1 cellular context compared by ENCODE assay signal in genomic region chr5:97553829-97554452, GRCh38.
A peak's percentile ranks its signal among the peaks of the same experiment; 100 is the strongest.
TF ChIP-seq lines count a peak whose summit lies in the region.

No MANE protein-coding gene starts in this region.

TF ChIP-seq in SK-N-SH, 30 proteins besides CTCF, POLR2A, EP300 and RAD21 (continued from another document):
- TF ChIP-seq MAX (IDR thresholded peaks at IDR 0.05; ENCODE audit: low read depth), result no peak
- peak; percentile 8; the same call in 1 of the 2 replicates for TF ChIP-seq FOSL2 (IDR thresholded peaks at IDR 0.05; ENCODE audit: borderline replicate concordance, low read depth)
- TF ChIP-seq IRF3 (IDR thresholded peaks at IDR 0.05; ENCODE audit: low read depth, low read length), result no peak
- no peak for TF ChIP-seq RXRA (IDR thresholded peaks at IDR 0.05; ENCODE audit: borderline replicate concordance, low read depth)
- no peak for TF ChIP-seq GATA2 (CRISPR knock-in tag; IDR thresholded peaks at IDR 0.05)
- no peak for TF ChIP-seq GABPA (IDR thresholded peaks at IDR 0.05; ENCODE audit: low read depth)
- TF ChIP-seq JUND (IDR thresholded peaks at IDR 0.05), result no peak
- no peak for TF ChIP-seq FOXM1 (IDR thresholded peaks at IDR 0.05; ENCODE audit: low read depth)
- no peak for TF ChIP-seq POLR2AphosphoS5 (IDR thresholded peaks at IDR 0.05; ENCODE audit: low read depth, low read length)
- no peak for TF ChIP-seq FOXJ3 (CRISPR knock-in tag; IDR thresholded peaks at IDR 0.05)
- no peak for TF ChIP-seq NFIC (IDR thresholded peaks at IDR 0.05; ENCODE audit: borderline replicate concordance)
- TF ChIP-seq MEF2A (IDR thresholded peaks at IDR 0.05; ENCODE audit: borderline replicate concordance, low read depth), result no peak
